ENCODE assay signal across 1 cellular context in the genomic region with DNA sequence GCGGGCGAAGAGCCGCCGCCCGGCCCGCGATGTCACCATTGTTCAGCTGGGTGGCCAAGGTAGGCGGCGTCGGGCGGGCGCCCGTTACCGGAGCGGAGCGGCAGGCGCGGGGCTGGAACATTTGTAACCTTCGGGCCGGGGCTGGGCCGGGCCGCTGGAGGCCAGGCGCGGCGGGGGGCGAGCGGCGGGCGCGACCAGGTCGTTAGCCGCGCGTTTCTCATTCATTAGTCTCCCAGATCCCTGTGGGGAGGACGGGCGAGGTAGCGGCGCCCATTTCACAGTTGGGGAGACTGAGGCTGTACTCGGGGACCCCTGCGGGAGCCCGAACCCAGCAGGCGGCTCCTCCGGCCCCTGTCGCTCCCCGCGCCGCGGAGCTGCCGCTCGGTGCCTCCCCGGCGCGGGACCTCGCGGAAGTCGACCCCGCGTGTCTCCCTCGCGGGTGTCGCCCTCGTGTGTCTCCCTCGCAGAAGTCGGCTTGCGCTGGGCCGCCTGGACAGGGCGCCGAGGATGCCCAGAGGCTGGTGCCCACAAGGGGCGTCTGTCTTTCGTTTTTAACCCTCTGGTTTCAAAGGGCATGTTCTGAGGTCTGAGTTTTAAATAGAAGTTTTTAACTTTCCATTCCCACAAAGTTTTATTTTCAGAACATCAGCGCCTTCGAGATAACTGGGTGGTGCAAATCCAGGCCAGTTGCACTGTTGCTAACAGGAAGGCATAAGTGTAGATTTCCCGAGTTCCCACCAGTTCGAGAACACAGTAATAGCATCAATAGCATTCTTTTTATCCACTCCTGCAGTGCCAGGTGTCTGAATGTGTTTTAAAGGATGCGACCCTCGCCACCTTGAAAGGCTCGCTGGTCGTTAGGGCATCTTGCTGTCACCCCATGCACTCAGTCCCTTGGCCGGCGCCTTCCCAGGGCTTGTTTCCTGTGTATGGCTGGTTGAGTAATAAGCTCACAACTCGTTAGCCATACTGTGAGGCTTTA.
TF ChIP-seq lines count a peak whose summit lies in the region.

No MANE protein-coding gene starts in this region.

TF ChIP-seq in HepG2, 621 proteins besides CTCF, POLR2A, EP300 and RAD21 (continued from another document and continues in another):
- TF ChIP-seq MLXIP (CRISPR knock-in tag; IDR thresholded peaks at IDR 0.05; ENCODE audit: borderline replicate concordance) (no peak), ZNF773 (CRISPR knock-in tag; IDR thresholded peaks at IDR 0.05; ENCODE audit: borderline replicate concordance) (0 out of 2 replicates have a peak, but pooled peaks have one; percentile 54), ZNF841 (CRISPR knock-in tag; IDR thresholded peaks at IDR 0.05; ENCODE audit: borderline replicate concordance) (no peak), ZSCAN5A (CRISPR knock-in tag; IDR thresholded peaks at IDR 0.05; ENCODE audit: borderline replicate concordance) (no peak), RBM39 (IDR thresholded peaks at IDR 0.05; ENCODE audit: low read depth, low read length, poor library complexity, severe bottlenecking) (peak; percentile 41), ZC3H13 (CRISPR knock-in tag; IDR thresholded peaks at IDR 0.05) (0 out of 2 replicates have a peak, but pooled peaks have one; percentile 48), FOXK1 (CRISPR knock-in tag; IDR thresholded peaks at IDR 0.05; ENCODE audit: borderline replicate concordance, low read depth) (no peak), KDM5B (CRISPR knock-in tag; IDR thresholded peaks at IDR 0.05; ENCODE audit: borderline replicate concordance) (peak; percentile 83), HNF1B (CRISPR knock-in tag; IDR thresholded peaks at IDR 0.05) (no peak), HNRNPH1 (optimal IDR thresholded peaks at IDR 0.05; ENCODE audit: low read depth, low read length) (no peak), MYC (CRISPR knock-in tag; IDR thresholded peaks at IDR 0.05; ENCODE audit: borderline replicate concordance) (peak; percentile 58; the same call in 1 of the 2 replicates), BRF2 (CRISPR knock-in tag; IDR thresholded peaks at IDR 0.05) (no peak), TP53 (CRISPR knock-in tag; conservative IDR thresholded peaks at IDR 0.05) (no peak), ZNF367 (CRISPR knock-in tag; IDR thresholded peaks at IDR 0.05; ENCODE audit: borderline replicate concordance) (no peak), FOXA1 (IDR thresholded peaks at IDR 0.05) (no peak), FOXA1 (CRISPR knock-in tag; IDR thresholded peaks at IDR 0.05) (no peak), ZHX2 (IDR thresholded peaks at IDR 0.05; ENCODE audit: low read depth) (no peak), ZHX2 (CRISPR knock-in tag; IDR thresholded peaks at IDR 0.05; ENCODE audit: borderline replicate concordance) (no peak), ZNF598 (CRISPR knock-in tag; IDR thresholded peaks at IDR 0.05; ENCODE audit: borderline replicate concordance) (no peak), ARNTL (CRISPR knock-in tag; IDR thresholded peaks at IDR 0.05) (no peak), ZBTB42 (CRISPR knock-in tag; IDR thresholded peaks at IDR 0.05) (no peak), GPN1 (CRISPR knock-in tag; IDR thresholded peaks at IDR 0.05; ENCODE audit: borderline replicate concordance) (no peak), SRY (CRISPR knock-in tag; IDR thresholded peaks at IDR 0.05) (no peak)
- TF ChIP-seq, protein P1, sequence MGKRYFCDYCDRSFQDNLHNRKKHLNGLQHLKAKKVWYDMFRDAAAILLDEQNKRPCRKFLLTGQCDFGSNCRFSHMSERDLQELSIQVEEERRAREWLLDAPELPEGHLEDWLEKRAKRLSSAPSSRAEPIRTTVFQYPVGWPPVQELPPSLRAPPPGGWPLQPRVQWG (CRISPR knock-in tag; IDR thresholded peaks at IDR 0.05; ENCODE audit: borderline replicate concordance, low read depth) = no peak
- TF ChIP-seq, protein P2, sequence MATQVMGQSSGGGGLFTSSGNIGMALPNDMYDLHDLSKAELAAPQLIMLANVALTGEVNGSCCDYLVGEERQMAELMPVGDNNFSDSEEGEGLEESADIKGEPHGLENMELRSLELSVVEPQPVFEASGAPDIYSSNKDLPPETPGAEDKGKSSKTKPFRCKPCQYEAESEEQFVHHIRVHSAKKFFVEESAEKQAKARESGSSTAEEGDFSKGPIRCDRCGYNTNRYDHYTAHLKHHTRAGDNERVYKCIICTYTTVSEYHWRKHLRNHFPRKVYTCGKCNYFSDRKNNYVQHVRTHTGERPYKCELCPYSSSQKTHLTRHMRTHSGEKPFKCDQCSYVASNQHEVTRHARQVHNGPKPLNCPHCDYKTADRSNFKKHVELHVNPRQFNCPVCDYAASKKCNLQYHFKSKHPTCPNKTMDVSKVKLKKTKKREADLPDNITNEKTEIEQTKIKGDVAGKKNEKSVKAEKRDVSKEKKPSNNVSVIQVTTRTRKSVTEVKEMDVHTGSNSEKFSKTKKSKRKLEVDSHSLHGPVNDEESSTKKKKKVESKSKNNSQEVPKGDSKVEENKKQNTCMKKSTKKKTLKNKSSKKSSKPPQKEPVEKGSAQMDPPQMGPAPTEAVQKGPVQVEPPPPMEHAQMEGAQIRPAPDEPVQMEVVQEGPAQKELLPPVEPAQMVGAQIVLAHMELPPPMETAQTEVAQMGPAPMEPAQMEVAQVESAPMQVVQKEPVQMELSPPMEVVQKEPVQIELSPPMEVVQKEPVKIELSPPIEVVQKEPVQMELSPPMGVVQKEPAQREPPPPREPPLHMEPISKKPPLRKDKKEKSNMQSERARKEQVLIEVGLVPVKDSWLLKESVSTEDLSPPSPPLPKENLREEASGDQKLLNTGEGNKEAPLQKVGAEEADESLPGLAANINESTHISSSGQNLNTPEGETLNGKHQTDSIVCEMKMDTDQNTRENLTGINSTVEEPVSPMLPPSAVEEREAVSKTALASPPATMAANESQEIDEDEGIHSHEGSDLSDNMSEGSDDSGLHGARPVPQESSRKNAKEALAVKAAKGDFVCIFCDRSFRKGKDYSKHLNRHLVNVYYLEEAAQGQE (IDR thresholded peaks at IDR 0.05; ENCODE audit: borderline replicate concordance in 1 of 2, low read depth in 1 of 2, low read length in 2 of 2) = no peak
- TF ChIP-seq, protein P3, sequence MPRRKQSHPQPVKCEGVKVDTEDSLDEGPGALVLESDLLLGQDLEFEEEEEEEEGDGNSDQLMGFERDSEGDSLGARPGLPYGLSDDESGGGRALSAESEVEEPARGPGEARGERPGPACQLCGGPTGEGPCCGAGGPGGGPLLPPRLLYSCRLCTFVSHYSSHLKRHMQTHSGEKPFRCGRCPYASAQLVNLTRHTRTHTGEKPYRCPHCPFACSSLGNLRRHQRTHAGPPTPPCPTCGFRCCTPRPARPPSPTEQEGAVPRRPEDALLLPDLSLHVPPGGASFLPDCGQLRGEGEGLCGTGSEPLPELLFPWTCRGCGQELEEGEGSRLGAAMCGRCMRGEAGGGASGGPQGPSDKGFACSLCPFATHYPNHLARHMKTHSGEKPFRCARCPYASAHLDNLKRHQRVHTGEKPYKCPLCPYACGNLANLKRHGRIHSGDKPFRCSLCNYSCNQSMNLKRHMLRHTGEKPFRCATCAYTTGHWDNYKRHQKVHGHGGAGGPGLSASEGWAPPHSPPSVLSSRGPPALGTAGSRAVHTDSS (CRISPR knock-in tag; conservative IDR thresholded peaks at IDR 0.05) = no peak
- TF ChIP-seq, protein P4, sequence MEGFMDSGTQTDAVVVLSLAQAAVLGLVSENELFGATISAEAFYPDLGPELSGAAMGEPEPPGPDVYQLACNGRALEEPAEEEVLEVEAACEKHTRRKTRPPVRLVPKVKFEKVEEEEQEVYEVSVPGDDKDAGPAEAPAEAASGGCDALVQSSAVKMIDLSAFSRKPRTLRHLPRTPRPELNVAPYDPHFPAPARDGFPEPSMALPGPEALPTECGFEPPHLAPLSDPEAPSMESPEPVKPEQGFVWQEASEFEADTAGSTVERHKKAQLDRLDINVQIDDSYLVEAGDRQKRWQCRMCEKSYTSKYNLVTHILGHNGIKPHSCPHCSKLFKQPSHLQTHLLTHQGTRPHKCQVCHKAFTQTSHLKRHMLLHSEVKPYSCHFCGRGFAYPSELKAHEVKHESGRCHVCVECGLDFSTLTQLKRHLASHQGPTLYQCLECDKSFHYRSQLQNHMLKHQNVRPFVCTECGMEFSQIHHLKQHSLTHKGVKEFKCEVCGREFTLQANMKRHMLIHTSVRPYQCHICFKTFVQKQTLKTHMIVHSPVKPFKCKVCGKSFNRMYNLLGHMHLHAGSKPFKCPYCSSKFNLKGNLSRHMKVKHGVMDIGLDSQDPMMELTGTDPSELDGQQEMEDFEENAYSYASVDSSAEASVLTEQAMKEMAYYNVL (CRISPR knock-in tag; IDR thresholded peaks at IDR 0.05; ENCODE audit: borderline replicate concordance) = peak; percentile 50; the same call in 1 of the 2 replicates
